ENCODE assay signal across 16 cellular contexts in the genomic region with DNA sequence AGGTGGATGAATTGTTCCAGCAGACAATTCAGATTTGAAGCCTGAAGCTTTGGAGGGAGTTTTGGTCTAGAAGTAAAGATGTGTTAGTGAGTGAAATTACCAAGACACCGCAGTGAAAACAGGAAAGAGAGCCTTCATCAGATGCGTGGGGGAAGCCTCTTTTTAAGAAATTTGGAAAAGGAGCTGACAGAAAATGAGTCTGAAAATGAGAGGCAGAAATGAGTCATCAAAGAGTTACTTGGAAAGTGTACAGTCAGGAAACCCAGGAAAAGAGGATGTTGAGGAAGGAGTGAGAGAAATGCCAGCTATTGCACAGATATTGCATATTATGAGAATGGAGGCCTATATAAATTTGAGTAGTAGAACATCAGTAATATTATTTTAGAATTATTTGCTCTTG.
"Had no signal": no experiment of that assay in that cellular context is flagged by ENCODE, and none has a peak within 500 bp of the region (broad histone marks: within the 10 kb centered on the region; RNA-seq: fewer than 3 reads in every experiment).

No MANE protein-coding gene starts in this region.

- H3K27ac ChIP-seq: adrenal gland, body of pancreas, epithelial cell of prostate, right atrium auricular region, testis had no signal

- DNase-seq: activated CD4-positive, alpha-beta T cell treated with anti-CD3 and anti-CD28 coated beads, Interleukin-2, amount 10 ng/mL, durations not matched to agents 7 days and 5 days; activated CD4-positive, CD25-positive, alpha-beta regulatory T cell; activated CD8-positive, alpha-beta memory T cell treated with anti-CD3 and anti-CD28 coated beads, Interleukin-2, amount 50 U/mL, for 4 hours; activated effector memory CD4-positive, alpha-beta T cell treated with Interleukin-2 at 50 U/mL for 16 hours; activated T-cell treated with anti-CD3 and anti-CD28 coated beads, Interleukin-2, amount 50 U/mL, for 48 hours; adrenal gland; body of pancreas; endodermal cell; immature natural killer cell; left ventricle myocardium superior; mucosa of descending colon; naive B cell; T-helper 9 cell; testis had no signal

- H3K4me3 ChIP-seq: adrenal gland, body of pancreas, mucosa of descending colon, right atrium auricular region, testis had no signal

- H3K27me3 ChIP-seq: adrenal gland, body of pancreas, right atrium auricular region, testis had no signal

- H3K36me3 ChIP-seq: adrenal gland, right atrium auricular region had no signal

- H3K9me3 ChIP-seq: adrenal gland, body of pancreas, mucosa of descending colon, right atrium auricular region, testis had no signal

- H3K4me1 ChIP-seq: adrenal gland, body of pancreas, right atrium auricular region, testis had no signal
